20 cellular contexts compared by ENCODE assay signal in the genomic region with DNA sequence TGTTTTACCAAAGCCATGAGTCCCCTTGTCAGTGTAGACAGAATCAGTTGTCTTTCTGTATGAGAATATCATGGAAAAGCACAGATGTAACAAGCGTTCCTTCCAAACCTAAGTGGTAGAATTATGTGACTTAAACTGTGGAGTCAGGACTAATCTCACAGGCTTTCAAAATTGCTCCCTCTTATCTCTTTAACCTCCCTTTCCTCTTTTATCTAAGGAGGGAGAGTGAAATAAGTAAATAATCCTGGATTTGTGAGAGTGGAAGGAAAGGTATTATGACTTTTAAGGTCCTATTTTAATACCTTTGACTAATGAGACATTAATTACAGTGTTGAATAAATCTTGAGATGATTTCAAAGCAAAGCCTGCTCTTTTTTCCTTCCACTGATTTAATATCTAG. TPM values are rescaled to one million over a fixed set of nuclear protein-coding genes. Genes with fewer than 3 reads are reported as not detected.
"Had no signal": no experiment of that assay in that cellular context is flagged by ENCODE, and none has a peak within 500 bp of the region (broad histone marks: within the 10 kb centered on the region; RNA-seq: fewer than 3 reads in every experiment).

No MANE protein-coding gene starts in this region.

- H3K36me3 ChIP-seq: ascending aorta, gastroesophageal sphincter, suprapubic skin had no signal

- H3K27ac Mint-ChIP-seq: activated T-helper 17 cell treated with anti-CD3 and anti-CD28 coated beads, Interleukin-2, amount 50 U/mL, for 72 hours; effector memory CD8-positive, alpha-beta T cell; natural killer cell; T-cell; type B pancreatic cell had no signal

- H3K27me3 Mint-ChIP-seq: type B pancreatic cell had no signal

- H3K36me3 Mint-ChIP-seq: natural killer cell, T-cell, type B pancreatic cell had no signal

- H3K4me3 Mint-ChIP-seq: activated T-helper 17 cell treated with anti-CD3 and anti-CD28 coated beads, Interleukin-2, amount 50 U/mL, for 72 hours; effector memory CD8-positive, alpha-beta T cell; natural killer cell; T-cell; type B pancreatic cell had no signal

- H3K27ac ChIP-seq: ascending aorta, epithelial cell of prostate, gastroesophageal sphincter, skin epidermis, suprapubic skin had no signal

- H3K9me3 ChIP-seq: ascending aorta, gastroesophageal sphincter, suprapubic skin had no signal

- H3K4me1 ChIP-seq: ascending aorta, gastroesophageal sphincter, suprapubic skin had no signal

- H3K27me3 ChIP-seq: ascending aorta, gastroesophageal sphincter, suprapubic skin had no signal

- H3K9me3 Mint-ChIP-seq: activated T-helper 17 cell treated with anti-CD3 and anti-CD28 coated beads, Interleukin-2, amount 50 U/mL, for 72 hours; effector memory CD8-positive, alpha-beta T cell; type B pancreatic cell had no signal

- H3K4me3 ChIP-seq: ascending aorta, gastroesophageal sphincter, skin epidermis, suprapubic skin had no signal

- H3K4me1 Mint-ChIP-seq: activated T-helper 17 cell treated with anti-CD3 and anti-CD28 coated beads, Interleukin-2, amount 50 U/mL, for 72 hours; natural killer cell; T-cell had no signal

- DNase-seq: activated CD4-positive, alpha-beta T cell treated with anti-CD3 and anti-CD28 coated beads, Interleukin-2, amount 50 U/mL, for 4 hours; activated CD4-positive, CD25-positive, alpha-beta regulatory T cell treated with anti-CD3 and anti-CD28 coated beads, Interleukin-2, amount 50 U/mL, for 72 hours; activated naive CD4-positive, alpha-beta T cell treated with Interleukin-2 at 50 U/mL for 16 hours; dermis blood vessel endothelial cell; effector memory CD8-positive, alpha-beta T cell; islet precursor cell; natural killer cell; right cardiac atrium; stimulated activated CD4-positive, alpha-beta T cell treated with anti-CD3 and anti-CD28 coated beads, Interleukin-4, amount 100 ng/mL, for 24 hours; stimulated activated naive CD4-positive, alpha-beta T cell treated with Interleukin-2 at 50 U/mL for 16 hours; T-cell; T1000 had no signal

- ATAC-seq: activated T-helper 17 cell treated with anti-CD3 and anti-CD28 coated beads, Interleukin-2, amount 50 U/mL, for 72 hours; effector memory CD8-positive, alpha-beta T cell; gastroesophageal sphincter; left lobe of liver; natural killer cell; T-cell had no signal

RNA-seq across cellular contexts. Expression of a gene that starts 52.4 kb away (rescaled TPM):
- total RNA-seq: natural killer cell had no signal
